1 cellular context compared by ENCODE assay signal in genomic region chr13:110363009-110363408, GRCh38.
TF ChIP-seq lines count a peak whose summit lies in the region.

No MANE protein-coding gene starts in this region.

TF ChIP-seq in SK-N-SH, 30 proteins besides CTCF, POLR2A, EP300 and RAD21 (continued from another document):
- TF ChIP-seq, protein P1, sequence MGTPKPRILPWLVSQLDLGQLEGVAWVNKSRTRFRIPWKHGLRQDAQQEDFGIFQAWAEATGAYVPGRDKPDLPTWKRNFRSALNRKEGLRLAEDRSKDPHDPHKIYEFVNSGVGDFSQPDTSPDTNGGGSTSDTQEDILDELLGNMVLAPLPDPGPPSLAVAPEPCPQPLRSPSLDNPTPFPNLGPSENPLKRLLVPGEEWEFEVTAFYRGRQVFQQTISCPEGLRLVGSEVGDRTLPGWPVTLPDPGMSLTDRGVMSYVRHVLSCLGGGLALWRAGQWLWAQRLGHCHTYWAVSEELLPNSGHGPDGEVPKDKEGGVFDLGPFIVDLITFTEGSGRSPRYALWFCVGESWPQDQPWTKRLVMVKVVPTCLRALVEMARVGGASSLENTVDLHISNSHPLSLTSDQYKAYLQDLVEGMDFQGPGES (IDR thresholded peaks at IDR 0.05; ENCODE audit: low read depth, low read length), result no peak
- TF ChIP-seq, protein P2, sequence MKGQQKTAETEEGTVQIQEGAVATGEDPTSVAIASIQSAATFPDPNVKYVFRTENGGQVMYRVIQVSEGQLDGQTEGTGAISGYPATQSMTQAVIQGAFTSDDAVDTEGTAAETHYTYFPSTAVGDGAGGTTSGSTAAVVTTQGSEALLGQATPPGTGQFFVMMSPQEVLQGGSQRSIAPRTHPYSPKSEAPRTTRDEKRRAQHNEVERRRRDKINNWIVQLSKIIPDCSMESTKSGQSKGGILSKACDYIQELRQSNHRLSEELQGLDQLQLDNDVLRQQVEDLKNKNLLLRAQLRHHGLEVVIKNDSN (IDR thresholded peaks at IDR 0.05; ENCODE audit: borderline replicate concordance, low read depth), result no peak
- TF ChIP-seq MEF2A (IDR thresholded peaks at IDR 0.05; ENCODE audit: borderline replicate concordance, low read depth) (no peak), FOXM1 (IDR thresholded peaks at IDR 0.05; ENCODE audit: low read depth) (no peak), NFIC (IDR thresholded peaks at IDR 0.05; ENCODE audit: borderline replicate concordance) (no peak), MXI1 (IDR thresholded peaks at IDR 0.05; ENCODE audit: low read depth, low read length) (no peak)
TF ChIP-seq in SK-N-SH: peak in this region for 0.
